Comparison of ENCODE assay signal across 1 cellular context in the genomic region with DNA sequence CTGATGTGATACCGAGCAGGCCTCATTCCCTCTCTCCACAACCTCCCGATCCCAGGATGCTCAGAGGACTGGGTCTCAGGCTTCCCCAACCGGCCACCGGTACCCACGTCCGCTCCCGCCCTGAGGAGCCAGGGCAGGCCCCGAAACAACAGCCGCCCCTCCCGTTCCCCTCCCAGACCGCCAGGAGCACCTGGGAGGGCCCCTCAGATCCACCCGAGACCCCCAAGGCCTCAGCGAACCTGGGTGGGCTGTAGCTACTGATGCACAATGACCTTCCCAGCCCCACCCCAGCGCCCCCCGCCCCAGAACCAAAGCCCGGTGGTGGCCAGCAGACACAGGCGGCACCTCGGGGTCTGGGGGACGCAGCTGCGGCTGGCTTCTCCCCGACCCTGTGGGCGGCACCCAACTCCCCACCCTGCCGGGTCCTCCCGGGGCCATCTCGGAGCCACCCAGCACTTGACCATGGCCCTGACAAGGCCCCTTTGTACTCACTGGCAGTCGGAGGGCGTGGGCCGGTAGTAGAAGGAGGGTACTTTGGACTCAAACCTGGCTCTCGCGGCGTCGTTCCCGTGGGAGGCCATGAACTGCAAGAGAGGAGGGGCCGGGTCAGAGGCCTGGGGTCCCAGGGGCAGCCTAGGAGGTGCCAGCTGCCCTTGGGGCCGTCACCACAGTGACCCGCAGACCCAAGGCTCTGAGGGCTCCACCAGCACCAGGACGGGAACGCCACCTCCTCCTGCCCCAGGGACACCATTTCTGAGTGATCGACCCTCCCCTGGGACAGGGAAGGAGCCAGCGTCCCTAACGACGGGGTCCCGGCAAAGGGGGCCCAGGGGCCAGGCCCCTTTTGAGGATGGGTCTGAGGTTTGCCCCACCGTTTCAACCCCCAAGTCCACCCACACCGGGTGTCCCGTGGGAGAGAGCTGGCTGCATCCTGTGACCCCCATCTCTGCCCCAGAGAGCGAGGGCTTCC.
A peak's percentile ranks its signal among the peaks of the same experiment; 100 is the strongest.
TF ChIP-seq lines count a peak whose summit lies in the region.

No MANE protein-coding gene starts in this region.

TF ChIP-seq in HepG2, 621 proteins besides CTCF, POLR2A, EP300 and RAD21 (continued from another document and continues in another):
- TF ChIP-seq SIX4 (CRISPR knock-in tag; IDR thresholded peaks at IDR 0.05) (no peak), ZNF468 (CRISPR knock-in tag; IDR thresholded peaks at IDR 0.05) (no peak), TFDP2 (CRISPR knock-in tag; IDR thresholded peaks at IDR 0.05) (no peak), MEIS1 (CRISPR knock-in tag; IDR thresholded peaks at IDR 0.05; ENCODE audit: borderline replicate concordance) (peak; percentile 46; the same call in 1 of the 2 replicates), ELF3 (CRISPR knock-in tag; IDR thresholded peaks at IDR 0.05) (no peak; the same call in 1 of the 2 replicates), ZNF264 (CRISPR knock-in tag; IDR thresholded peaks at IDR 0.05) (no peak), MZF1 (CRISPR knock-in tag; IDR thresholded peaks at IDR 0.05; ENCODE audit: borderline replicate concordance) (no peak), TRIM24 (CRISPR knock-in tag; IDR thresholded peaks at IDR 0.05) (no peak), ZNF792 (CRISPR knock-in tag; IDR thresholded peaks at IDR 0.05) (no peak; the same call in 1 of the 2 replicates), MTA3 (CRISPR knock-in tag; IDR thresholded peaks at IDR 0.05) (no peak), ARNT (IDR thresholded peaks at IDR 0.05) (no peak), ZNF20 (CRISPR knock-in tag; IDR thresholded peaks at IDR 0.05) (no peak), ZNF496 (CRISPR knock-in tag; IDR thresholded peaks at IDR 0.05; ENCODE audit: insufficient replicate concordance) (no peak), ZNF724P (CRISPR knock-in tag; IDR thresholded peaks at IDR 0.05; ENCODE audit: borderline replicate concordance) (no peak), RXRB (CRISPR knock-in tag; IDR thresholded peaks at IDR 0.05; ENCODE audit: borderline replicate concordance) (peak; percentile 90), HOXA5 (CRISPR knock-in tag; IDR thresholded peaks at IDR 0.05) (0 out of 2 replicates have a peak, but pooled peaks have one; percentile 11), ATM (IDR thresholded peaks at IDR 0.05; ENCODE audit: borderline replicate concordance) (no peak), TAF15 (IDR thresholded peaks at IDR 0.05; ENCODE audit: low read depth, low read length, poor library complexity, severe bottlenecking) (peak; percentile 36), ZNF430 (CRISPR knock-in tag; IDR thresholded peaks at IDR 0.05) (no peak; the same call in 1 of the 2 replicates), ZNF484 (CRISPR knock-in tag; IDR thresholded peaks at IDR 0.05; ENCODE audit: borderline replicate concordance, low read depth) (no peak), SATB2 (CRISPR knock-in tag; IDR thresholded peaks at IDR 0.05) (no peak), NR3C1 (CRISPR knock-in tag; IDR thresholded peaks at IDR 0.05) (no peak), ATF4 (CRISPR knock-in tag; IDR thresholded peaks at IDR 0.05) (no peak), RFX3 (CRISPR knock-in tag; IDR thresholded peaks at IDR 0.05) (no peak), CCAR2 (optimal IDR thresholded peaks at IDR 0.05; ENCODE audit: low read depth, low read length) (no peak), GATAD2A (CRISPR knock-in tag; IDR thresholded peaks at IDR 0.05) (peak; percentile 89), KDM6A (CRISPR knock-in tag; IDR thresholded peaks at IDR 0.05; ENCODE audit: low read depth) (peak; percentile 80), ZNF776 (CRISPR knock-in tag; IDR thresholded peaks at IDR 0.05) (no peak), RARG (CRISPR knock-in tag; IDR thresholded peaks at IDR 0.05; ENCODE audit: low read depth) (no peak), GTF3A (CRISPR knock-in tag; conservative IDR thresholded peaks at IDR 0.05) (no peak), RFX5 (IDR thresholded peaks at IDR 0.05; ENCODE audit: low read depth, low read length) (no peak), ZNF850 (CRISPR knock-in tag; conservative IDR thresholded peaks at IDR 0.05) (no peak), NBN (conservative IDR thresholded peaks at IDR 0.05) (no peak), TGIF2 (CRISPR knock-in tag; IDR thresholded peaks at IDR 0.05) (no peak), ZNF143 (CRISPR knock-in tag; IDR thresholded peaks at IDR 0.05) (no peak), YEATS4 (CRISPR knock-in tag; IDR thresholded peaks at IDR 0.05; ENCODE audit: borderline replicate concordance) (peak; percentile 55), DNMT3B (CRISPR knock-in tag; conservative IDR thresholded peaks at IDR 0.05) (no peak), AGO1 (IDR thresholded peaks at IDR 0.05; ENCODE audit: low read depth, low read length, poor library complexity, severe bottlenecking) (no peak), RBM22 (optimal IDR thresholded peaks at IDR 0.05; ENCODE audit: low read length) (no peak), EEA1 (CRISPR knock-in tag; IDR thresholded peaks at IDR 0.05; ENCODE audit: borderline replicate concordance) (no peak), ZNF329 (CRISPR knock-in tag; IDR thresholded peaks at IDR 0.05; ENCODE audit: low read depth) (no peak), ZNF17 (CRISPR knock-in tag; IDR thresholded peaks at IDR 0.05) (no peak), CHD2 (IDR thresholded peaks at IDR 0.05; ENCODE audit: low read depth, low read length) (peak; percentile 64; the same call in 1 of the 2 replicates), ZFYVE20 (CRISPR knock-in tag; IDR thresholded peaks at IDR 0.05; ENCODE audit: borderline replicate concordance, low read depth) (no peak), NR1H2 (CRISPR knock-in tag; IDR thresholded peaks at IDR 0.05; ENCODE audit: borderline replicate concordance, low read depth) (no peak), ZNF589 (CRISPR knock-in tag; conservative IDR thresholded peaks at IDR 0.05) (no peak), ZNF597 (CRISPR knock-in tag; IDR thresholded peaks at IDR 0.05) (no peak), ZKSCAN1 (IDR thresholded peaks at IDR 0.05; ENCODE audit: low read length) (no peak), PTBP1 (IDR thresholded peaks at IDR 0.05; ENCODE audit: low read depth, low read length, poor library complexity, severe bottlenecking) (no peak), ZNF660 (CRISPR knock-in tag; IDR thresholded peaks at IDR 0.05; ENCODE audit: borderline replicate concordance, low read depth) (no peak), ZNF562 (CRISPR knock-in tag; IDR thresholded peaks at IDR 0.05; ENCODE audit: borderline replicate concordance) (no peak)
- TF ChIP-seq, protein P1, sequence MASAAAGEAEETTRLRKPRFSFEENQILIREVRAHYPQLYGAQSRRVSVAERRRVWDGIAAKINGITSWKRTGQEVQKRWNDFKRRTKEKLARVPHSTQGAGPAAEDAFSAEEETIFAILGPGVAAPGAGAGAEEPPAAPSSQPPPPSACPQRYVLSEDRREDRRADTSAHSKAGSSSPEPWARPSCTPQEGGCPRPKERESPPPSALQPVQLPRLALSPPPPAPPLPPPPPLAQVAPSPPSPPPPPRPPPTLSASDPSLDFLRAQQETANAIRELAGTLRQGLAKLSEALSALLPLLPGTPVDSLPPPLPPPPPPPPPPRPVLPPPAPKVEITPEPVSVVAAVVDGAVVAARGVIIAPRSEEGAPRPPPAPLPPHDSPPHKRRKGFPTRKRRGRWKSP (CRISPR knock-in tag; IDR thresholded peaks at IDR 0.05): no peak
- TF ChIP-seq, protein P2, sequence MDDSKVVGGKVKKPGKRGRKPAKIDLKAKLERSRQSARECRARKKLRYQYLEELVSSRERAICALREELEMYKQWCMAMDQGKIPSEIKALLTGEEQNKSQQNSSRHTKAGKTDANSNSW (CRISPR knock-in tag; IDR thresholded peaks at IDR 0.05; ENCODE audit: borderline replicate concordance): no peak
- TF ChIP-seq, protein P3, sequence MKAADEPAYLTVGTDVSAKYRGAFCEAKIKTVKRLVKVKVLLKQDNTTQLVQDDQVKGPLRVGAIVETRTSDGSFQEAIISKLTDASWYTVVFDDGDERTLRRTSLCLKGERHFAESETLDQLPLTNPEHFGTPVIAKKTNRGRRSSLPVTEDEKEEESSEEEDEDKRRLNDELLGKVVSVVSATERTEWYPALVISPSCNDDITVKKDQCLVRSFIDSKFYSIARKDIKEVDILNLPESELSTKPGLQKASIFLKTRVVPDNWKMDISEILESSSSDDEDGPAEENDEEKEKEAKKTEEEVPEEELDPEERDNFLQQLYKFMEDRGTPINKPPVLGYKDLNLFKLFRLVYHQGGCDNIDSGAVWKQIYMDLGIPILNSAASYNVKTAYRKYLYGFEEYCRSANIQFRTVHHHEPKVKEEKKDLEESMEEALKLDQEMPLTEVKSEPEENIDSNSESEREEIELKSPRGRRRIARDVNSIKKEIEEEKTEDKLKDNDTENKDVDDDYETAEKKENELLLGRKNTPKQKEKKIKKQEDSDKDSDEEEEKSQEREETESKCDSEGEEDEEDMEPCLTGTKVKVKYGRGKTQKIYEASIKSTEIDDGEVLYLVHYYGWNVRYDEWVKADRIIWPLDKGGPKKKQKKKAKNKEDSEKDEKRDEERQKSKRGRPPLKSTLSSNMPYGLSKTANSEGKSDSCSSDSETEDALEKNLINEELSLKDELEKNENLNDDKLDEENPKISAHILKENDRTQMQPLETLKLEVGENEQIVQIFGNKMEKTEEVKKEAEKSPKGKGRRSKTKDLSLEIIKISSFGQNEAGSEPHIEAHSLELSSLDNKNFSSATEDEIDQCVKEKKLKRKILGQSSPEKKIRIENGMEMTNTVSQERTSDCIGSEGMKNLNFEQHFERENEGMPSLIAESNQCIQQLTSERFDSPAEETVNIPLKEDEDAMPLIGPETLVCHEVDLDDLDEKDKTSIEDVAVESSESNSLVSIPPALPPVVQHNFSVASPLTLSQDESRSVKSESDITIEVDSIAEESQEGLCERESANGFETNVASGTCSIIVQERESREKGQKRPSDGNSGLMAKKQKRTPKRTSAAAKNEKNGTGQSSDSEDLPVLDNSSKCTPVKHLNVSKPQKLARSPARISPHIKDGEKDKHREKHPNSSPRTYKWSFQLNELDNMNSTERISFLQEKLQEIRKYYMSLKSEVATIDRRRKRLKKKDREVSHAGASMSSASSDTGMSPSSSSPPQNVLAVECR (CRISPR knock-in tag; IDR thresholded peaks at IDR 0.05; ENCODE audit: borderline replicate concordance): peak; percentile 41; the same call in 1 of the 2 replicates
- TF ChIP-seq, protein P4, sequence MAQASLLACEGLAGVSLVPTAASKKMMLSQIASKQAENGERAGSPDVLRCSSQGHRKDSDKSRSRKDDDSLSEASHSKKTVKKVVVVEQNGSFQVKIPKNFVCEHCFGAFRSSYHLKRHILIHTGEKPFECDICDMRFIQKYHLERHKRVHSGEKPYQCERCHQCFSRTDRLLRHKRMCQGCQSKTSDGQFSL (CRISPR knock-in tag; IDR thresholded peaks at IDR 0.05): no peak
- TF ChIP-seq, protein P5, sequence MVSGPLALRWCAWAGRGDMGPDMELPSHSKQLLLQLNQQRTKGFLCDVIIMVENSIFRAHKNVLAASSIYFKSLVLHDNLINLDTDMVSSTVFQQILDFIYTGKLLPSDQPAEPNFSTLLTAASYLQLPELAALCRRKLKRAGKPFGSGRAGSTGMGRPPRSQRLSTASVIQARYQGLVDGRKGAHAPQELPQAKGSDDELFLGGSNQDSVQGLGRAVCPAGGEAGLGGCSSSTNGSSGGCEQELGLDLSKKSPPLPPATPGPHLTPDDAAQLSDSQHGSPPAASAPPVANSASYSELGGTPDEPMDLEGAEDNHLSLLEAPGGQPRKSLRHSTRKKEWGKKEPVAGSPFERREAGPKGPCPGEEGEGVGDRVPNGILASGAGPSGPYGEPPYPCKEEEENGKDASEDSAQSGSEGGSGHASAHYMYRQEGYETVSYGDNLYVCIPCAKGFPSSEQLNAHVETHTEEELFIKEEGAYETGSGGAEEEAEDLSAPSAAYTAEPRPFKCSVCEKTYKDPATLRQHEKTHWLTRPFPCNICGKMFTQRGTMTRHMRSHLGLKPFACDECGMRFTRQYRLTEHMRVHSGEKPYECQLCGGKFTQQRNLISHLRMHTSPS (CRISPR knock-in tag; IDR thresholded peaks at IDR 0.05; ENCODE audit: low read depth): peak; percentile 58; the same call in 1 of the 2 replicates
- TF ChIP-seq, protein P6, sequence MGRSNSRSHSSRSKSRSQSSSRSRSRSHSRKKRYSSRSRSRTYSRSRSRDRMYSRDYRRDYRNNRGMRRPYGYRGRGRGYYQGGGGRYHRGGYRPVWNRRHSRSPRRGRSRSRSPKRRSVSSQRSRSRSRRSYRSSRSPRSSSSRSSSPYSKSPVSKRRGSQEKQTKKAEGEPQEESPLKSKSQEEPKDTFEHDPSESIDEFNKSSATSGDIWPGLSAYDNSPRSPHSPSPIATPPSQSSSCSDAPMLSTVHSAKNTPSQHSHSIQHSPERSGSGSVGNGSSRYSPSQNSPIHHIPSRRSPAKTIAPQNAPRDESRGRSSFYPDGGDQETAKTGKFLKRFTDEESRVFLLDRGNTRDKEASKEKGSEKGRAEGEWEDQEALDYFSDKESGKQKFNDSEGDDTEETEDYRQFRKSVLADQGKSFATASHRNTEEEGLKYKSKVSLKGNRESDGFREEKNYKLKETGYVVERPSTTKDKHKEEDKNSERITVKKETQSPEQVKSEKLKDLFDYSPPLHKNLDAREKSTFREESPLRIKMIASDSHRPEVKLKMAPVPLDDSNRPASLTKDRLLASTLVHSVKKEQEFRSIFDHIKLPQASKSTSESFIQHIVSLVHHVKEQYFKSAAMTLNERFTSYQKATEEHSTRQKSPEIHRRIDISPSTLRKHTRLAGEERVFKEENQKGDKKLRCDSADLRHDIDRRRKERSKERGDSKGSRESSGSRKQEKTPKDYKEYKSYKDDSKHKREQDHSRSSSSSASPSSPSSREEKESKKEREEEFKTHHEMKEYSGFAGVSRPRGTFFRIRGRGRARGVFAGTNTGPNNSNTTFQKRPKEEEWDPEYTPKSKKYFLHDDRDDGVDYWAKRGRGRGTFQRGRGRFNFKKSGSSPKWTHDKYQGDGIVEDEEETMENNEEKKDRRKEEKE (IDR thresholded peaks at IDR 0.05): no peak
